ENCODE assay signal across 9 cellular contexts in genomic region chr5:82635561-82636288, GRCh38.
DNase-seq lines count a peak whose midpoint lies in the region; ATAC-seq and TF ChIP-seq lines count a peak whose summit lies in the region.
"Had no signal": no experiment of that assay in that cellular context is flagged by ENCODE, and none has a peak within 500 bp of the region (broad histone marks: within the 10 kb centered on the region; RNA-seq: fewer than 3 reads in every experiment).

No MANE protein-coding gene starts in this region.

- H3K4ac ChIP-seq in mesenchymal stem cell (ENCODE audit: low read depth in 1 of 2, low read length in 2 of 2), result no peak overlapping the region

- 76% methylated on average over 3 of the region's 4 CpGs for WGBS in mesenchymal stem cell

- no peak overlapping the region for H3K4me2 ChIP-seq in mesenchymal stem cell (ENCODE audit: low read length, poor library complexity, severe bottlenecking)

- no peaks in the 10 kb centered on the region for H3K27me3 ChIP-seq in mesenchymal stem cell (ENCODE audit: control insufficient read depth in 1 of 2, insufficient read depth in 1 of 2, low read length in 2 of 2)
- no peaks in the 10 kb centered on the region for H3K27me3 ChIP-seq in ascending aorta

- H3K4me1 ChIP-seq in mesenchymal stem cell (ENCODE audit: control insufficient read depth, insufficient read depth, low read depth, low read length), result no peaks in the 10 kb centered on the region
- peaks cover 1 to 13% of the 10 kb centered on the region in 2 donors for H3K4me1 ChIP-seq in ascending aorta

- H3K36me3 ChIP-seq in mesenchymal stem cell (ENCODE audit: control insufficient read depth in 1 of 2, insufficient read depth in 2 of 2, low read depth in 1 of 2, low read length in 2 of 2), result no peaks in the 10 kb centered on the region
- H3K36me3 ChIP-seq in ascending aorta, result no peaks in the 10 kb centered on the region

- H2AK5ac ChIP-seq in mesenchymal stem cell (ENCODE audit: low read length, severe bottlenecking), result no peak overlapping the region

- H3K4me3 ChIP-seq in GM12865 (ENCODE audit: low read depth, low read length), result no peak overlapping the region
- no peak overlapping the region for H3K4me3 ChIP-seq in mesenchymal stem cell (ENCODE audit: insufficient read depth in 1 of 2, low read depth in 1 of 2, low read length in 2 of 2)
- H3K4me3 ChIP-seq in ascending aorta, result no peak overlapping the region

- H4K91ac ChIP-seq in mesenchymal stem cell (ENCODE audit: low read length), result no peak overlapping the region

- H3K9ac ChIP-seq in mesenchymal stem cell (ENCODE audit: low read length), result no peak overlapping the region

- H2AFZ ChIP-seq in mesenchymal stem cell (ENCODE audit: low read depth, low read length), result no peak overlapping the region

- H3K27ac ChIP-seq in VCaP, result peak overlapping the region; percentile 64
- H3K27ac ChIP-seq in mesenchymal stem cell (ENCODE audit: low read length, poor library complexity, severe bottlenecking), result peak overlapping the region; percentile 75
- H3K27ac ChIP-seq in ascending aorta, result peak overlapping the region in 1 of 2 donors; percentile 14

- ATAC-seq in HG02870 (IDR thresholded peaks at IDR 0.05; ENCODE audit: unreplicated experiment) (peak; percentile 55), GM19035 (IDR thresholded peaks at IDR 0.05; ENCODE audit: unreplicated experiment) (no peak), GM18519 (IDR thresholded peaks at IDR 0.05; ENCODE audit: low FRiP score, unreplicated experiment) (no peak)

- H4K8ac ChIP-seq in mesenchymal stem cell (ENCODE audit: low read length), result no peak overlapping the region

- no peak overlapping the region for H3K23ac ChIP-seq in mesenchymal stem cell (ENCODE audit: low read length in 2 of 2)

- H2BK5ac ChIP-seq in mesenchymal stem cell (ENCODE audit: low read depth, low read length, poor library complexity, severe bottlenecking), result no peak overlapping the region

- H2BK15ac ChIP-seq in mesenchymal stem cell (ENCODE audit: low read depth, poor library complexity, severe bottlenecking), result no peak overlapping the region

- DNase-seq in GM12865 (ENCODE audit: low read depth), result peak; percentile 5
- DNase-seq in mesenchymal stem cell, result no peak
- no peak for DNase-seq in GM10266 (ENCODE audit: extremely low spot score)
- no peak for DNase-seq in ascending aorta (ENCODE audit: low spot score in 2 of 2)
- DNase-seq: central memory CD4-positive, alpha-beta T cell had no signal

- no peak overlapping the region for H2BK120ac ChIP-seq in mesenchymal stem cell (ENCODE audit: low read depth, low read length)

- H3K14ac ChIP-seq in mesenchymal stem cell (ENCODE audit: low read length in 2 of 2), result no peak overlapping the region

- no peaks in the 10 kb centered on the region for H3K79me1 ChIP-seq in mesenchymal stem cell (replicated peaks; ENCODE audit: low read length, poor library complexity, severe bottlenecking)

- no peak overlapping the region for H3K18ac ChIP-seq in mesenchymal stem cell (ENCODE audit: low read depth in 1 of 2, low read length in 2 of 2)

- intact Hi-C loops in ascending aorta (cut with DNase I), result loop anchor here (5.0 kb wide), 2 partner anchors 273 to 323 kb away; no protein-coding TSS in a partner anchor

- no peak for TF ChIP-seq CTCF in GM12865 (IDR thresholded peaks at IDR 0.05; ENCODE audit: insufficient read depth, low read depth, low read length, missing control alignments)
- no peak for TF ChIP-seq CTCF in VCaP (conservative IDR thresholded peaks at IDR 0.05)
- no peak for TF ChIP-seq CTCF in GM10266 (IDR thresholded peaks at IDR 0.05; ENCODE audit: control insufficient read depth, insufficient read depth, low read depth, missing control alignments)
- TF ChIP-seq CTCF in ascending aorta (IDR thresholded peaks at IDR 0.05), result no peak

- no peaks in the 10 kb centered on the region for H3K9me3 ChIP-seq in mesenchymal stem cell (ENCODE audit: control insufficient read depth, low read length)
- H3K9me3 ChIP-seq in ascending aorta, result no peaks in the 10 kb centered on the region

- H2BK12ac ChIP-seq in mesenchymal stem cell (ENCODE audit: low read length in 2 of 2), result no peak overlapping the region
